Comparison of ENCODE assay signal across 23 cellular contexts in the genomic region with DNA sequence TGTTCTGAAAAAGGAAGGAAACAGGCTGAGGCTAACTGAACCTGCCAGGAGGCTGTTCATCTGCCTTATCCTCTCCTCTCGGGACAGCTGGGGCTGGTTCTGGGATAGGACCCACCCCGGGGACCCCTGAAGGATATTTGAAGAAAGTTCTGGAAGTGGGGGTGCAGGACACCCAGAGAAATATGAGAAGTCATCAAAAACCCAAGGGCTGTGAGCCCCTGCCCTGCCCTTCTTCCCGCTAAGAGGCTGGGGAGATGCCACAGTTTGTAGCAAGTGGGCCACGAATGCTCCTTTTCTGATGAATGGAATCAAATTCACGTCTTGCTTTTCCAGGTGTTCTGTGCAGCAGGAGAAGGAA.
"Had no signal": no experiment of that assay in that cellular context is flagged by ENCODE, and none has a peak within 500 bp of the region (broad histone marks: within the 10 kb centered on the region; RNA-seq: fewer than 3 reads in every experiment).

No MANE protein-coding gene starts in this region.

- H3K27me3 Mint-ChIP-seq: activated naive CD4-positive, alpha-beta T cell treated with anti-CD3 and anti-CD28 coated beads, Interleukin-2, amount 50 U/mL, for 24 hours had no signal

- H3K9me3 ChIP-seq: MG63, SJSA1 had no signal

- H3K4me3 Mint-ChIP-seq: activated CD8-positive, alpha-beta T cell treated with anti-CD3 and anti-CD28 coated beads, Interleukin-2, amount 10 ng/mL, durations not matched to agents 7 days and 5 days; activated naive CD4-positive, alpha-beta T cell treated with anti-CD3 and anti-CD28 coated beads, Interleukin-2, amount 50 U/mL, for 24 hours; activated T-cell treated with anti-CD3 and anti-CD28 coated beads, Interleukin-2, amount 50 U/mL, for 72 hours had no signal

- H3K27ac ChIP-seq: SJSA1 had no signal

- H3K27ac Mint-ChIP-seq: activated CD8-positive, alpha-beta T cell treated with anti-CD3 and anti-CD28 coated beads, Interleukin-2, amount 10 ng/mL, durations not matched to agents 7 days and 5 days; activated naive CD4-positive, alpha-beta T cell treated with anti-CD3 and anti-CD28 coated beads, Interleukin-2, amount 50 U/mL, for 24 hours; activated T-cell treated with anti-CD3 and anti-CD28 coated beads, Interleukin-2, amount 50 U/mL, for 72 hours; activated T-helper 2 cell treated with anti-CD3 and anti-CD28 coated beads, Interferon-gamma antibody, Interleukin-2, Interleukin-4, amounts not matched to agents 10 μg/mL and 5 μg/mL and 100 μg/mL, durations not matched to agents 14 hours and 24 hours and 36 hours had no signal

- H3K4me3 ChIP-seq: MG63, SJSA1 had no signal

- H3K36me3 Mint-ChIP-seq: activated naive CD4-positive, alpha-beta T cell treated with anti-CD3 and anti-CD28 coated beads, Interleukin-2, amount 50 U/mL, for 24 hours had no signal

- ATAC-seq: activated CD8-positive, alpha-beta T cell treated with anti-CD3 and anti-CD28 coated beads, Interleukin-2, amount 10 ng/mL, durations not matched to agents 7 days and 5 days; activated T-cell treated with anti-CD3 and anti-CD28 coated beads, Interleukin-2, amount 50 U/mL, for 72 hours; SK-N-SH treated with all-trans-retinoic acid at 6 μM for 48 hours had no signal

- H3K36me3 ChIP-seq: MG63 had no signal

- DNase-seq: activated CD4-positive, alpha-beta T cell treated with anti-CD3 and anti-CD28 coated beads for 48 hours; activated CD4-positive, alpha-beta T cell treated with anti-CD3 and anti-CD28 coated beads, Interleukin-2, amount 50 U/mL, for 4 hours; activated CD4-positive, CD25-positive, alpha-beta regulatory T cell treated with anti-CD3 and anti-CD28 coated beads, Interleukin-2, amount 50 U/mL, for 72 hours; activated CD8-positive, alpha-beta T cell treated with anti-CD3 and anti-CD28 coated beads, Interleukin-2, amount 10 ng/mL, durations not matched to agents 7 days and 5 days; activated naive CD4-positive, alpha-beta T cell; activated T-cell treated with anti-CD3 and anti-CD28 coated beads, Interleukin-2, amount 50 U/mL, for 72 hours; central memory CD4-positive, alpha-beta T cell; MG63; MV-4-11; NCI-H1417 treated with DMSO at 0.1 percent for 48 hours; NCI-H1694; NCI-H2029; NCI-H2107; NCI-H2171 treated with DMSO at 0.1 percent for 48 hours; NCI-H226; NCI-H510A; NCI-H526 treated with DMSO at 0.1 percent for 48 hours; NCI-H82; SW 1271 had no signal

- H3K4me1 ChIP-seq: SJSA1 had no signal

- H3K27me3 ChIP-seq: MG63, SJSA1 had no signal

- H3K9me3 Mint-ChIP-seq: activated naive CD4-positive, alpha-beta T cell treated with anti-CD3 and anti-CD28 coated beads, Interleukin-2, amount 50 U/mL, for 24 hours; activated T-cell treated with anti-CD3 and anti-CD28 coated beads, Interleukin-2, amount 50 U/mL, for 72 hours; activated T-helper 2 cell treated with anti-CD3 and anti-CD28 coated beads, Interferon-gamma antibody, Interleukin-2, Interleukin-4, amounts not matched to agents 10 μg/mL and 5 μg/mL and 100 μg/mL, durations not matched to agents 14 hours and 24 hours and 36 hours had no signal

- H3K4me1 Mint-ChIP-seq: activated naive CD4-positive, alpha-beta T cell treated with anti-CD3 and anti-CD28 coated beads, Interleukin-2, amount 50 U/mL, for 24 hours had no signal
